ENCODE assay signal across 24 cellular contexts in genomic region chr4:7140062-7140691, GRCh38.
"Had no signal": no experiment of that assay in that cellular context is flagged by ENCODE, and none has a peak within 500 bp of the region (broad histone marks: within the 10 kb centered on the region; RNA-seq: fewer than 3 reads in every experiment).

No MANE protein-coding gene starts in this region.

- ATAC-seq: effector memory CD8-positive, alpha-beta T cell; esophagus mucosa; gastrocnemius medialis; left cardiac atrium; left lung; left ventricle myocardium superior; lower lobe of right lung; mucosa of descending colon had no signal

- H3K79me2 ChIP-seq: hepatocyte had no signal

- H3K4me2 ChIP-seq: hepatocyte had no signal

- H3K27me3 ChIP-seq: colonic mucosa, gastrocnemius medialis, hepatocyte had no signal

- H3K4me1 ChIP-seq: colonic mucosa, gastrocnemius medialis had no signal

- H3K9me3 ChIP-seq: colonic mucosa, esophagus squamous epithelium, gastrocnemius medialis, left lung, lower lobe of right lung, mucosa of descending colon had no signal

- H3K36me3 ChIP-seq: colonic mucosa, esophagus squamous epithelium, gastrocnemius medialis, left lung, lower lobe of right lung had no signal

- H3K27ac ChIP-seq: colonic mucosa, epithelial cell of prostate, esophagus squamous epithelium, gastrocnemius medialis, hepatocyte, left lung, lower lobe of right lung had no signal

- FAIRE-seq: endometrium had no signal

- DNase-seq: colonic mucosa; cortex of kidney; effector CD8-positive, alpha-beta T cell; effector memory CD8-positive, alpha-beta T cell; endodermal cell; erythroblast; esophagus squamous epithelium; foreskin fibroblast; gastrocnemius medialis; glutamatergic neuron; head of caudate nucleus; hypothalamus; immature natural killer cell; islet precursor cell; left cardiac atrium; left lung; left ventricle myocardium superior; lower lobe of right lung; mesenchymal stem cell had no signal

- H3K4me3 ChIP-seq: colonic mucosa, esophagus squamous epithelium, gastrocnemius medialis, hepatocyte, left lung, lower lobe of right lung, mucosa of descending colon had no signal

- H2AFZ ChIP-seq: hepatocyte had no signal
